In genomic region chr21:16408280-16408669, GRCh38 we compare ENCODE assay signal across 16 cellular contexts.
DNase-seq lines count a peak whose midpoint lies in the region; ATAC-seq and TF ChIP-seq lines count a peak whose summit lies in the region.
"Had no signal": no experiment of that assay in that cellular context is flagged by ENCODE, and none has a peak within 500 bp of the region (broad histone marks: within the 10 kb centered on the region; RNA-seq: fewer than 3 reads in every experiment).

No MANE protein-coding gene starts in this region.

- H3K4me3 ChIP-seq in SK-N-MC = peak overlapping the region; percentile 37
- H3K4me3 ChIP-seq in right lobe of liver = no peak overlapping the region
- H3K4me3 ChIP-seq in subcutaneous abdominal adipose tissue (ENCODE audit: low read depth in 1 of 5, low read length in 5 of 5) = no peak overlapping the region
- H3K4me3 ChIP-seq: GM12878, HAP-1 had no signal

- H3K27me3 Mint-ChIP-seq in WTC11 (ENCODE audit: low read depth) = no peaks in the 10 kb centered on the region
- H3K27me3 Mint-ChIP-seq: CD4-positive, alpha-beta memory T cell had no signal

- H3K27me3 ChIP-seq in right lobe of liver (no peaks in the 10 kb centered on the region), subcutaneous abdominal adipose tissue (ENCODE audit: control insufficient read depth in 5 of 5, insufficient read depth in 4 of 5, low read length in 5 of 5) (no peaks in the 10 kb centered on the region)

- no peaks in the 10 kb centered on the region for H3K36me3 Mint-ChIP-seq in WTC11
- H3K36me3 Mint-ChIP-seq: CD4-positive, alpha-beta memory T cell had no signal

- H3K27ac Mint-ChIP-seq in WTC11 = no peak overlapping the region
- H3K27ac Mint-ChIP-seq: CD4-positive, alpha-beta memory T cell had no signal

- intact Hi-C loops in right lobe of liver (cut with DNase I) = no loop called here

- peak overlapping the region; percentile 52; the same call in 1 of the 2 replicates for H3K27ac ChIP-seq in SK-N-MC
- peak overlapping the region in 2 of 3 donors; percentile 13 to 62 for H3K27ac ChIP-seq in right lobe of liver
- H3K27ac ChIP-seq in subcutaneous abdominal adipose tissue (ENCODE audit: low read depth, low read length) = peak overlapping the region; percentile 4

- H3K9me3 ChIP-seq in SK-N-MC (ENCODE audit: low read depth, low read length) = no peaks in the 10 kb centered on the region
- no peaks in the 10 kb centered on the region for H3K9me3 ChIP-seq in right lobe of liver
- H3K9me3 ChIP-seq in subcutaneous abdominal adipose tissue (ENCODE audit: control insufficient read depth in 5 of 5, low read length in 5 of 5) = no peaks in the 10 kb centered on the region
- H3K9me3 ChIP-seq: HAP-1 had no signal

- ATAC-seq in right lobe of liver (peak in 1 of 4 donors; percentile 5), WTC11 (no peak), HG02759 (IDR thresholded peaks at IDR 0.05; ENCODE audit: unreplicated experiment) (no peak)
- ATAC-seq: GM12878 had no signal

- no peak overlapping the region for H3K4me3 Mint-ChIP-seq in WTC11
- H3K4me3 Mint-ChIP-seq: CD4-positive, alpha-beta memory T cell had no signal

- H3K4me1 ChIP-seq in right lobe of liver (peaks cover 0 to 15% (median 0%) of the 10 kb centered on the region in 4 donors), subcutaneous abdominal adipose tissue (ENCODE audit: control insufficient read depth in 5 of 5, insufficient read depth in 5 of 5, low read length in 5 of 5) (peaks cover 0 to 12% (median 8%) of the 10 kb centered on the region in 5 donors)

- TF ChIP-seq CTCF in right lobe of liver (IDR thresholded peaks at IDR 0.05) = no peak
- no peak for TF ChIP-seq CTCF in WTC11 (IDR thresholded peaks at IDR 0.05)

- 0 out of 2 replicates have a peak, but pooled peaks cover 4% of the 10 kb centered on the region for H3K4me1 Mint-ChIP-seq in WTC11
- H3K4me1 Mint-ChIP-seq: CD4-positive, alpha-beta memory T cell had no signal

- CTCF ChIA-PET in WTC11 (lab: Charles Lee) = no interaction called here

- H3K36me3 ChIP-seq in SK-N-MC (ENCODE audit: insufficient read depth, low read length) (no peaks in the 10 kb centered on the region), right lobe of liver (no peaks in the 10 kb centered on the region), subcutaneous abdominal adipose tissue (ENCODE audit: control insufficient read depth in 5 of 5, insufficient read depth in 5 of 5, low read length in 5 of 5) (no peaks in the 10 kb centered on the region)
- H3K36me3 ChIP-seq: HAP-1 had no signal

- 72% methylated on average over 2 of the region's 2 CpGs for WGBS in right lobe of liver (ENCODE audit: insufficient coverage, low coverage, low lambda C conversion rate, missing lambda C conversion rate)

- no peak for TF ChIP-seq POLR2A in right lobe of liver (IDR thresholded peaks at IDR 0.05)

- DNase-seq in EL (peak; percentile 20), SK-N-MC (ENCODE audit: low read depth, low spot score) (no peak), right lobe of liver (no peak), WTC11 (ENCODE audit: low spot score) (no peak), COLO668 (lab: John Stamatoyannopoulos, UW; ENCODE audit: unreplicated experiment) (no peak)
- no peak for DNase-seq in activated CD4-positive, alpha-beta T cell treated with anti-CD3 and anti-CD28 coated beads for 1 hour
- DNase-seq: CD4-positive, alpha-beta memory T cell; NCI-H1436; NCI-H2029; NCI-H2171 treated with DMSO at 0.1 percent for 48 hours; NK-92 treated with Interleukin-12 subunit alpha and Interleukin-12 subunit beta, amount 100 ng/mL, for 24 hours; SIG-M5 had no signal

- POLR2A ChIA-PET in WTC11 (lab: Charles Lee) = no interaction called here

- H3K9ac ChIP-seq in SK-N-MC (ENCODE audit: insufficient read length) = no peak overlapping the region
- H3K9ac ChIP-seq in subcutaneous abdominal adipose tissue (ENCODE audit: low read length in 5 of 5) = no peak overlapping the region

- H3K9me3 Mint-ChIP-seq in WTC11 = peaks cover 4% of the 10 kb centered on the region; the same call in 1 of the 2 replicates

TF ChIP-seq in WTC11, 78 proteins besides CTCF, POLR2A, EP300 and RAD21 (continues in another document):
- TF ChIP-seq NR2C2 (CRISPR knock-in tag; IDR thresholded peaks at IDR 0.05) (no peak), ATF1 (CRISPR knock-in tag; IDR thresholded peaks at IDR 0.05) (no peak), GABPB1 (CRISPR knock-in tag; IDR thresholded peaks at IDR 0.05) (no peak), SOX15 (CRISPR knock-in tag; IDR thresholded peaks at IDR 0.05) (no peak), USF2 (CRISPR knock-in tag; IDR thresholded peaks at IDR 0.05) (no peak), ZNF138 (CRISPR knock-in tag; conservative IDR thresholded peaks at IDR 0.05) (no peak), ZNF416 (CRISPR knock-in tag; IDR thresholded peaks at IDR 0.05) (no peak), ZNF396 (CRISPR knock-in tag; IDR thresholded peaks at IDR 0.05; ENCODE audit: borderline replicate concordance) (no peak), STAT6 (CRISPR knock-in tag; conservative IDR thresholded peaks at IDR 0.05; ENCODE audit: low read depth) (no peak), ZNF232 (CRISPR knock-in tag; IDR thresholded peaks at IDR 0.05) (no peak), FOXJ3 (CRISPR knock-in tag; IDR thresholded peaks at IDR 0.05; ENCODE audit: borderline replicate concordance) (no peak), ZMAT4 (CRISPR knock-in tag; IDR thresholded peaks at IDR 0.05) (no peak), SMAD4 (CRISPR knock-in tag; IDR thresholded peaks at IDR 0.05) (no peak)
- TF ChIP-seq, protein P1, sequence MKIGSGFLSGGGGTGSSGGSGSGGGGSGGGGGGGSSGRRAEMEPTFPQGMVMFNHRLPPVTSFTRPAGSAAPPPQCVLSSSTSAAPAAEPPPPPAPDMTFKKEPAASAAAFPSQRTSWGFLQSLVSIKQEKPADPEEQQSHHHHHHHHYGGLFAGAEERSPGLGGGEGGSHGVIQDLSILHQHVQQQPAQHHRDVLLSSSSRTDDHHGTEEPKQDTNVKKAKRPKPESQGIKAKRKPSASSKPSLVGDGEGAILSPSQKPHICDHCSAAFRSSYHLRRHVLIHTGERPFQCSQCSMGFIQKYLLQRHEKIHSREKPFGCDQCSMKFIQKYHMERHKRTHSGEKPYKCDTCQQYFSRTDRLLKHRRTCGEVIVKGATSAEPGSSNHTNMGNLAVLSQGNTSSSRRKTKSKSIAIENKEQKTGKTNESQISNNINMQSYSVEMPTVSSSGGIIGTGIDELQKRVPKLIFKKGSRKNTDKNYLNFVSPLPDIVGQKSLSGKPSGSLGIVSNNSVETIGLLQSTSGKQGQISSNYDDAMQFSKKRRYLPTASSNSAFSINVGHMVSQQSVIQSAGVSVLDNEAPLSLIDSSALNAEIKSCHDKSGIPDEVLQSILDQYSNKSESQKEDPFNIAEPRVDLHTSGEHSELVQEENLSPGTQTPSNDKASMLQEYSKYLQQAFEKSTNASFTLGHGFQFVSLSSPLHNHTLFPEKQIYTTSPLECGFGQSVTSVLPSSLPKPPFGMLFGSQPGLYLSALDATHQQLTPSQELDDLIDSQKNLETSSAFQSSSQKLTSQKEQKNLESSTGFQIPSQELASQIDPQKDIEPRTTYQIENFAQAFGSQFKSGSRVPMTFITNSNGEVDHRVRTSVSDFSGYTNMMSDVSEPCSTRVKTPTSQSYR (CRISPR knock-in tag; IDR thresholded peaks at IDR 0.05) = no peak
- TF ChIP-seq, protein P2, sequence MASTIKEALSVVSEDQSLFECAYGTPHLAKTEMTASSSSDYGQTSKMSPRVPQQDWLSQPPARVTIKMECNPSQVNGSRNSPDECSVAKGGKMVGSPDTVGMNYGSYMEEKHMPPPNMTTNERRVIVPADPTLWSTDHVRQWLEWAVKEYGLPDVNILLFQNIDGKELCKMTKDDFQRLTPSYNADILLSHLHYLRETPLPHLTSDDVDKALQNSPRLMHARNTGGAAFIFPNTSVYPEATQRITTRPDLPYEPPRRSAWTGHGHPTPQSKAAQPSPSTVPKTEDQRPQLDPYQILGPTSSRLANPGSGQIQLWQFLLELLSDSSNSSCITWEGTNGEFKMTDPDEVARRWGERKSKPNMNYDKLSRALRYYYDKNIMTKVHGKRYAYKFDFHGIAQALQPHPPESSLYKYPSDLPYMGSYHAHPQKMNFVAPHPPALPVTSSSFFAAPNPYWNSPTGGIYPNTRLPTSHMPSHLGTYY (CRISPR knock-in tag; IDR thresholded peaks at IDR 0.05) = no peak
- TF ChIP-seq, protein P3, sequence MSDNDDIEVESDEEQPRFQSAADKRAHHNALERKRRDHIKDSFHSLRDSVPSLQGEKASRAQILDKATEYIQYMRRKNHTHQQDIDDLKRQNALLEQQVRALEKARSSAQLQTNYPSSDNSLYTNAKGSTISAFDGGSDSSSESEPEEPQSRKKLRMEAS (CRISPR knock-in tag; IDR thresholded peaks at IDR 0.05) = no peak
